In genomic region chr10:18367840-18368239, GRCh38 we compare ENCODE assay signal across 26 cellular contexts.
DNase-seq lines count a peak whose midpoint lies in the region; ATAC-seq, FAIRE-seq and TF ChIP-seq lines count a peak whose summit lies in the region.
"Had no signal": no experiment of that assay in that cellular context is flagged by ENCODE, and none has a peak within 500 bp of the region (broad histone marks: within the 10 kb centered on the region; RNA-seq: fewer than 3 reads in every experiment).

No MANE protein-coding gene starts in this region.

- H3K4me1 ChIP-seq in A549 = no peaks in the 10 kb centered on the region
- H3K4me1 ChIP-seq in IMR-90 (ENCODE audit: control insufficient read depth, insufficient read depth, low read length) = peaks cover 9% of the 10 kb centered on the region
- no peaks in the 10 kb centered on the region for H3K4me1 ChIP-seq in endothelial cell of umbilical vein (ENCODE audit: control insufficient read depth, extremely low read depth, insufficient read depth, low read length)
- H3K4me1 ChIP-seq in osteoblast (ENCODE audit: insufficient read depth, low read length) = no peaks in the 10 kb centered on the region
- H3K4me1 ChIP-seq: Caco-2, SJSA1 had no signal

- H4K5ac ChIP-seq in IMR-90 (ENCODE audit: low read depth, low read length) = peak overlapping the region; percentile 82; the same call in 1 of the 2 replicates

- intact Hi-C loops in IMR-90 (cut with micrococcal nuclease) (loop anchor here (5.0 kb wide), 1 partner anchor 36 kb away; no protein-coding TSS in a partner anchor), endothelial cell of umbilical vein (cut with micrococcal nuclease) (no loop called here), head of caudate nucleus (cut with DNase I) (no loop called here)

- H2AFZ ChIP-seq in IMR-90 (replicated peaks; ENCODE audit: low read length, poor library complexity) (no peak overlapping the region), endothelial cell of umbilical vein (ENCODE audit: low read depth, low read length) (no peak overlapping the region), osteoblast (ENCODE audit: low read length) (peak overlapping the region; percentile 12)

- ATAC-seq in A549 (no peak), IMR-90 (ENCODE audit: low read depth) (no peak), GM19395 (IDR thresholded peaks at IDR 0.05; ENCODE audit: unreplicated experiment) (no peak)
- ATAC-seq: CD8-positive, alpha-beta T cell; PC-3; Right ventricle myocardium inferior had no signal

- no peaks in the 10 kb centered on the region for H3K79me1 ChIP-seq in IMR-90 (ENCODE audit: low read depth in 1 of 2, low read length in 2 of 2)

- H3K56ac ChIP-seq in IMR-90 (ENCODE audit: extremely low read depth, insufficient read depth, low read length) = no peak overlapping the region; the same call in 1 of the 2 replicates

- no peak overlapping the region for H3K9ac ChIP-seq in IMR-90 (ENCODE audit: low read depth, low read length)
- H3K9ac ChIP-seq in endothelial cell of umbilical vein (replicated peaks; ENCODE audit: extremely low read depth, insufficient read depth, low read length) = no peak overlapping the region

- no peak overlapping the region for H4K91ac ChIP-seq in IMR-90 (ENCODE audit: insufficient read depth, low read depth, low read length)

- H2BK15ac ChIP-seq in IMR-90 (ENCODE audit: low read depth, low read length) = no peak overlapping the region

- H2BK20ac ChIP-seq in IMR-90 (ENCODE audit: low read depth, low read length) = peak overlapping the region; percentile 67

- H2AK5ac ChIP-seq in IMR-90 (ENCODE audit: low read depth, low read length) = no peak overlapping the region

- in situ Hi-C loops in IMR-90 (cut with MboI; ENCODE audit: low sequenced_read_pairs) = no loop called here

- H2BK120ac ChIP-seq in IMR-90 (ENCODE audit: low read depth, low read length) = peak overlapping the region; percentile 48

- H3K27me3 ChIP-seq in IMR-90 (ENCODE audit: control insufficient read depth, insufficient read depth, low read length) (no peaks in the 10 kb centered on the region), endothelial cell of umbilical vein (ENCODE audit: control insufficient read depth in 2 of 2, insufficient read depth in 2 of 2, low read length in 2 of 2) (no peaks in the 10 kb centered on the region), osteoblast (ENCODE audit: insufficient read depth, low read length) (no peaks in the 10 kb centered on the region)
- H3K27me3 ChIP-seq: SJSA1 had no signal

- H3K18ac ChIP-seq in IMR-90 (ENCODE audit: low read depth, low read length) = peak overlapping the region; percentile 66

- H3K27ac ChIP-seq in A549 = no peak overlapping the region
- H3K27ac ChIP-seq in IMR-90 (ENCODE audit: insufficient read depth, low read length) = peak overlapping the region; percentile 41; the same call in 1 of the 2 replicates
- no peak overlapping the region for H3K27ac ChIP-seq in endothelial cell of umbilical vein (ENCODE audit: insufficient read depth, low read depth, low read length)
- H3K27ac ChIP-seq in osteoblast (ENCODE audit: low read depth, low read length) = no peak overlapping the region
- H3K27ac ChIP-seq: C4-2B, SJSA1 had no signal

- TF ChIP-seq EP300 in A549 (IDR thresholded peaks at IDR 0.05) = no peak

- H3K9me3 ChIP-seq in A549 (no peaks in the 10 kb centered on the region), IMR-90 (ENCODE audit: control insufficient read depth, insufficient read depth, low read length) (no peaks in the 10 kb centered on the region), endothelial cell of umbilical vein (replicated peaks; ENCODE audit: control insufficient read depth, insufficient read depth, low read length) (no peaks in the 10 kb centered on the region), osteoblast (ENCODE audit: low read depth, low read length) (no peaks in the 10 kb centered on the region)
- H3K9me3 ChIP-seq: Caco-2, SJSA1 had no signal

- DNase-seq in A549 (ENCODE audit: low read depth in 1 of 2, low spot score in 1 of 2) (no peak), IMR-90 (no peak), endothelial cell of umbilical vein (ENCODE audit: low read depth, low spot score) (no peak), osteoblast (ENCODE audit: insufficient read length, low spot score, missing footprints) (no peak), mesenteric fat pad (ENCODE audit: low spot score) (no peak), head of caudate nucleus (no peak), NCI-H446 treated with DMSO at 0.1 percent for 48 hours (lab: John Stamatoyannopoulos, UW) (no peak)
- DNase-seq: Caco-2; CD8-positive, alpha-beta T cell; DMS 273 treated with DMSO at 0.1 percent for 48 hours; DMS79; GDM1; Kasumi-1; NCI-H1105; NCI-H1436 treated with DMSO at 0.1 percent for 48 hours; NCI-H187 treated with DMSO at 0.1 percent for 48 hours; NCI-H2171 treated with DMSO at 0.1 percent for 48 hours; NCI-H524 treated with DMSO at 0.1 percent for 48 hours; NCI-H774; PC-3 had no signal

- H3K9me1 ChIP-seq in IMR-90 (ENCODE audit: insufficient read depth, low read length) (no peaks in the 10 kb centered on the region; the same call in 1 of the 2 replicates), endothelial cell of umbilical vein (replicated peaks; ENCODE audit: control insufficient read depth, extremely low read depth, insufficient read depth, low read length) (no peaks in the 10 kb centered on the region)

- H3K4me2 ChIP-seq in A549 (no peak overlapping the region), IMR-90 (ENCODE audit: low read depth, low read length) (peak overlapping the region; percentile 37; the same call in 1 of the 2 replicates), endothelial cell of umbilical vein (ENCODE audit: insufficient read depth, low read length) (no peak overlapping the region), osteoblast (ENCODE audit: insufficient read depth, low read length) (no peak overlapping the region)

- BruUV-seq in IMR-90 (replicated peaks; lab: Mats Ljungman, UMichigan) (no TSS peak), endothelial cell of umbilical vein (replicated peaks; lab: Mats Ljungman, UMichigan) (no TSS peak)

- CTCF ChIA-PET in A549 (lab: Yijun Ruan, JAX) = interaction anchor here (1.2 kb wide), 1 partner anchor 13 kb away, joined by 3 read pairs; no protein-coding TSS in a partner anchor
- CTCF ChIA-PET in IMR-90 (lab: Yijun Ruan, JAX) = interaction anchor here (0.7 kb wide), 1 partner anchor 49 kb away, joined by 3 read pairs; no protein-coding TSS in a partner anchor
- CTCF ChIA-PET in endothelial cell of umbilical vein (lab: Charles Lee) = no interaction called here

- TF ChIP-seq CTCF in A549 (IDR thresholded peaks at IDR 0.05) (no peak), IMR-90 (conservative IDR thresholded peaks at IDR 0.05; ENCODE audit: low read depth, low read length) (no peak), endothelial cell of umbilical vein (IDR thresholded peaks at IDR 0.05; ENCODE audit: extremely low read depth in 1 of 2, insufficient read depth in 1 of 2, low read depth in 1 of 2, low read length in 2 of 2) (no peak), osteoblast (IDR thresholded peaks at IDR 0.05; ENCODE audit: extremely low read depth, low read depth, low read length) (no peak)

- no peak overlapping the region for H3K23ac ChIP-seq in IMR-90 (ENCODE audit: low read depth, low read length)

- dilution Hi-C loops in IMR-90 (cut with HindIII; ENCODE audit: low sequenced_read_pairs, unreplicated experiment) (no loop called here), endothelial cell of umbilical vein (cut with MboI; ENCODE audit: extremely low pct_ligation_motif_present, low sequenced_read_pairs) (no loop called here)

- peak overlapping the region; percentile 89 for H2BK5ac ChIP-seq in IMR-90 (ENCODE audit: low read depth, low read length, poor library complexity, severe bottlenecking)

- H3K4ac ChIP-seq in IMR-90 (ENCODE audit: low read depth, low read length) = 0 out of 2 replicates have a peak overlapping the region, but pooled peaks have one; percentile 24

- 0 out of 2 replicates have a peak overlapping the region, but pooled peaks have one; percentile 10 for H3K14ac ChIP-seq in IMR-90 (replicated peaks; ENCODE audit: low read depth, low read length)

- H3K79me2 ChIP-seq in endothelial cell of umbilical vein (ENCODE audit: control insufficient read depth, insufficient read depth, low read length) (no peaks in the 10 kb centered on the region), osteoblast (ENCODE audit: insufficient read depth, low read length) (no peaks in the 10 kb centered on the region)

- WGBS in A549 (ENCODE audit: missing lambda C conversion rate) = 50% methylated on average over 5 of the region's 5 CpGs
- WGBS in IMR-90 (ENCODE audit: extremely low coverage in 2 of 2, insufficient read length in 1 of 2), 2 experiments = 100% methylated on average over 1 of the region's 5 CpGs; no CpG with 5 or more reads in 1 of the 2 experiments

- POLR2A ChIA-PET in A549 (lab: Yijun Ruan, JAX) = no interaction called here
- POLR2A ChIA-PET in IMR-90 (lab: Charles Lee; ENCODE audit: unreplicated experiment) = interaction anchor here (0.6 kb wide), 1 partner anchor 290 kb away, joined by 5 read pairs; no protein-coding TSS in a partner anchor
- POLR2A ChIA-PET in endothelial cell of umbilical vein (lab: Charles Lee) = no interaction called here

- TF ChIP-seq POLR2A in A549 (IDR thresholded peaks at IDR 0.05; ENCODE audit: low read length) (no peak), IMR-90 (IDR thresholded peaks at IDR 0.05; ENCODE audit: low read depth, low read length) (no peak), endothelial cell of umbilical vein (IDR thresholded peaks at IDR 0.05; ENCODE audit: low read depth, low read length) (no peak)

- peak overlapping the region in 1 of 2 experiments; percentile 51; a peak in 1 of 4 replicates for H4K8ac ChIP-seq in IMR-90 (ENCODE audit: low read depth in 2 of 2, low read length in 2 of 2)

- H3K36me3 ChIP-seq in IMR-90 (ENCODE audit: control insufficient read depth, insufficient read depth, low read length) (no peaks in the 10 kb centered on the region), endothelial cell of umbilical vein (ENCODE audit: control insufficient read depth in 2 of 2, extremely low read depth in 1 of 2, insufficient read depth in 2 of 2, low read length in 2 of 2) (no peaks in the 10 kb centered on the region), osteoblast (ENCODE audit: insufficient read depth, low read length) (no peaks in the 10 kb centered on the region)
- H3K36me3 ChIP-seq: SJSA1 had no signal

- no peak overlapping the region for H3K4me3 ChIP-seq in A549
- no peak overlapping the region for H3K4me3 ChIP-seq in IMR-90 (ENCODE audit: insufficient read depth, low read depth, low read length)
- H3K4me3 ChIP-seq in endothelial cell of umbilical vein (replicated peaks in 1 of 3; ENCODE audit: insufficient read depth in 1 of 3, low read depth in 1 of 3, low read length in 3 of 3) = no peak overlapping the region
- no peak overlapping the region for H3K4me3 ChIP-seq in osteoblast (ENCODE audit: insufficient read depth, low read length)
- H3K4me3 ChIP-seq: SJSA1 had no signal

- H2AK9ac ChIP-seq in IMR-90 (replicated peaks; ENCODE audit: low read depth, low read length, poor library complexity) = no peak overlapping the region

- H4K20me1 ChIP-seq in IMR-90 (ENCODE audit: insufficient read depth, low read length) (no peaks in the 10 kb centered on the region), endothelial cell of umbilical vein (replicated peaks; ENCODE audit: control insufficient read depth, extremely low read depth, insufficient read depth, low read length) (no peaks in the 10 kb centered on the region), osteoblast (ENCODE audit: insufficient read depth, low read length) (no peaks in the 10 kb centered on the region)

- TF ChIP-seq RAD21 in A549 (conservative IDR thresholded peaks at IDR 0.05 in 1 of 2, IDR thresholded peaks at IDR 0.05 in 1 of 2) = no peak
- TF ChIP-seq RAD21 in IMR-90 (IDR thresholded peaks at IDR 0.05; ENCODE audit: low read length) = no peak

- FAIRE-seq in A549 (lab: Jason Lieb, UNC) (no peak), endothelial cell of umbilical vein (lab: Jason Lieb, UNC) (peak; percentile 12)
- FAIRE-seq: GM12891, H54 had no signal
